15 cellular contexts compared by ENCODE assay signal in the genomic region with DNA sequence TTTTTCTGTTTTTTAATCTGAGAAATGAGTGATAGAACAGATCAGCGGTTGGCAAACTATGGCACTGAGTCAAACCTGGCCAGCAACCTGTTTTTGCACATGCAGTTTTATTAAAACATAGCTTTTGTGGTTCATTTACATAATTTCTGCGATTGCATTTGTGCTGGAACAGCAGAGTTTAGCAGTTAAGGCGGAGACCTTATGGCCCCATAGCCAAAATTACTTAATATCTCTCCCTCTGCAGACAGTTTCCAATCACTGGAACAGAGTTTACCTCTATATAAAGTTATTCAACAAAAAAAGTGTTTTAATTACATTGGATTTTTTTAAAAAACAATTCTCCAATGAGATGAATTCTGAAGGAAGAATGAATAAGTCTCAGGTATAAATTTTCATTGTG.
DNase-seq lines count a peak whose midpoint lies in the region; ATAC-seq and TF ChIP-seq lines count a peak whose summit lies in the region.
"Had no signal": no experiment of that assay in that cellular context is flagged by ENCODE, and none has a peak within 500 bp of the region (broad histone marks: within the 10 kb centered on the region; RNA-seq: fewer than 3 reads in every experiment).

No MANE protein-coding gene starts in this region.

- peaks cover 0 to 6% of the 10 kb centered on the region in 2 experiments for H3K36me3 ChIP-seq in SK-N-SH (replicated peaks in 1 of 2; ENCODE audit: control insufficient read depth in 1 of 2, insufficient read depth in 2 of 2, low read length in 1 of 2)
- no peaks in the 10 kb centered on the region for H3K36me3 ChIP-seq in BLaER1 treated with 17β-estradiol and CSF1 and Interleukin-3, amounts not matched to agents 10 nM and 100 nM
- no peaks in the 10 kb centered on the region for H3K36me3 ChIP-seq in OCI-LY1 (ENCODE audit: insufficient read depth, low read length)
- no peaks in the 10 kb centered on the region for H3K36me3 ChIP-seq in neutrophil
- no peaks in the 10 kb centered on the region for H3K36me3 ChIP-seq in lower lobe of right lung

- H3K4me3 ChIP-seq in SK-N-SH (ENCODE audit: low read depth in 2 of 2, low read length in 1 of 2) (no peak overlapping the region), OCI-LY1 (ENCODE audit: low read depth, low read length, poor library complexity, severe bottlenecking) (no peak overlapping the region), neutrophil (ENCODE audit: low read depth in 1 of 2, low read length in 1 of 2) (peak overlapping the region in 1 of 2 experiments; percentile 6), lower lobe of right lung (no peak overlapping the region)
- no peak overlapping the region for H3K4me3 ChIP-seq in BLaER1 treated with 17β-estradiol and CSF1 and Interleukin-3, amounts not matched to agents 10 nM and 100 nM
- H3K4me3 ChIP-seq: GM23338 had no signal

- H3K79me2 ChIP-seq in SK-N-SH (ENCODE audit: insufficient read depth): no peaks in the 10 kb centered on the region
- H3K79me2 ChIP-seq in OCI-LY1 (ENCODE audit: insufficient read depth, low read length): no peaks in the 10 kb centered on the region

- H2AFZ ChIP-seq in SK-N-SH (ENCODE audit: low read depth) (no peak overlapping the region), OCI-LY1 (ENCODE audit: low read length) (peak overlapping the region; percentile 19; the same call in 1 of the 2 replicates)
- H2AFZ ChIP-seq: GM23338 had no signal

- TF ChIP-seq EP300 in SK-N-SH (IDR thresholded peaks at IDR 0.05; ENCODE audit: borderline replicate concordance in 1 of 2, low read depth in 1 of 2, low read length in 1 of 2): no peak

- no peak overlapping the region for H3K4me2 ChIP-seq in SK-N-SH
- H3K4me2 ChIP-seq in BLaER1 treated with 17β-estradiol and CSF1 and Interleukin-3, amounts not matched to agents 10 nM and 100 nM: peak overlapping the region in 7 of 11 experiments; percentile 17 to 84 (median 54); a peak in 12 of 22 replicates
- H3K4me2 ChIP-seq in OCI-LY1 (ENCODE audit: low read length): peak overlapping the region; percentile 12; the same call in 1 of the 2 replicates
- H3K4me2 ChIP-seq: GM23338 had no signal

- intact Hi-C loops in lower lobe of right lung (cut with DNase I): loop anchor here (5.0 kb wide), 1 partner anchor 1408 kb away; no protein-coding TSS in a partner anchor

- DNase-seq in SK-N-SH (no peak), NCI-H345 (lab: John Stamatoyannopoulos, UW) (no peak), lower lobe of right lung (no peak)
- DNase-seq: ACHN; CD8-positive, alpha-beta T cell; COR-L47; DMS153; DMS79 treated with DMSO at 0.1 percent for 48 hours; EL; H9 had no signal

- no peak for TF ChIP-seq RAD21 in SK-N-SH (IDR thresholded peaks at IDR 0.05; ENCODE audit: low read length)

- 79% methylated on average over 3 of the region's 3 CpGs for WGBS in SK-N-SH (ENCODE audit: low lambda C conversion rate)

- no peaks in the 10 kb centered on the region for H3K27me3 ChIP-seq in SK-N-SH (ENCODE audit: insufficient read depth)
- H3K27me3 ChIP-seq in BLaER1 treated with 17β-estradiol and CSF1 and Interleukin-3, amounts not matched to agents 10 nM and 100 nM: no peaks in the 10 kb centered on the region
- H3K27me3 ChIP-seq in OCI-LY1 (ENCODE audit: insufficient read depth, low read length): no peaks in the 10 kb centered on the region
- H3K27me3 ChIP-seq in neutrophil: no peaks in the 10 kb centered on the region
- no peaks in the 10 kb centered on the region for H3K27me3 ChIP-seq in lower lobe of right lung (ENCODE audit: low read depth)

- TF ChIP-seq CTCF in SK-N-SH (IDR thresholded peaks at IDR 0.05) (no peak), OCI-LY1 (IDR thresholded peaks at IDR 0.05; ENCODE audit: low read length) (no peak), neutrophil (IDR thresholded peaks at IDR 0.05) (no peak), lower lobe of right lung (IDR thresholded peaks at IDR 0.05) (no peak)

- H3K9ac ChIP-seq in SK-N-SH: no peak overlapping the region
- H3K9ac ChIP-seq in BLaER1 treated with 17β-estradiol and CSF1 and Interleukin-3, amounts not matched to agents 10 nM and 100 nM: no peak overlapping the region
- H3K9ac ChIP-seq in OCI-LY1 (ENCODE audit: low read length): no peak overlapping the region

- H4K20me1 ChIP-seq in SK-N-SH (ENCODE audit: insufficient read depth) (no peaks in the 10 kb centered on the region), OCI-LY1 (ENCODE audit: insufficient read depth, low read length) (no peaks in the 10 kb centered on the region)
- H4K20me1 ChIP-seq in BLaER1 treated with 17β-estradiol and CSF1 and Interleukin-3, amounts not matched to agents 10 nM and 100 nM: no peaks in the 10 kb centered on the region

- no peak overlapping the region for H3K27ac ChIP-seq in SK-N-SH (ENCODE audit: low read depth in 2 of 2, low read length in 1 of 2)
- H3K27ac ChIP-seq in BLaER1 treated with 17β-estradiol and CSF1 and Interleukin-3, amounts not matched to agents 10 nM and 100 nM: peak overlapping the region in 2 of 11 experiments; percentile 30 to 62; a peak in 4 of 22 replicates
- H3K27ac ChIP-seq in OCI-LY1 (ENCODE audit: low read depth, low read length, poor library complexity, severe bottlenecking): peak overlapping the region; percentile 18
- H3K27ac ChIP-seq in neutrophil: peak overlapping the region; percentile 78
- H3K27ac ChIP-seq in lower lobe of right lung: no peak overlapping the region

- H3F3A ChIP-seq in SK-N-SH (replicated peaks; ENCODE audit: insufficient read depth): no peaks in the 10 kb centered on the region
- H3F3A ChIP-seq in OCI-LY1 (ENCODE audit: insufficient read depth, low read length): no peaks in the 10 kb centered on the region

- no peaks in the 10 kb centered on the region for H3K9me2 ChIP-seq in SK-N-SH
- H3K9me2 ChIP-seq in OCI-LY1 (ENCODE audit: low read depth, low read length): no peaks in the 10 kb centered on the region

- peaks cover 0 to 29% of the 10 kb centered on the region in 2 experiments; a peak in 3 of 4 replicates for H3K4me1 ChIP-seq in SK-N-SH (ENCODE audit: control insufficient read depth in 1 of 2, insufficient read depth in 2 of 2, low read depth in 1 of 2, low read length in 1 of 2)
- H3K4me1 ChIP-seq in BLaER1 treated with 17β-estradiol and CSF1 and Interleukin-3, amounts not matched to agents 10 nM and 100 nM: peaks cover 0 to 33% (median 10%) of the 10 kb centered on the region in 10 experiments; a peak in 11 of 20 replicates
- H3K4me1 ChIP-seq in OCI-LY1 (ENCODE audit: insufficient read depth, low read length, severe bottlenecking): peaks cover 36% of the 10 kb centered on the region
- peaks cover 29 to 38% of the 10 kb centered on the region in 2 experiments for H3K4me1 ChIP-seq in neutrophil (ENCODE audit: control insufficient read depth in 1 of 2, insufficient read depth in 1 of 2, low read depth in 1 of 2, low read length in 1 of 2)
- no peaks in the 10 kb centered on the region for H3K4me1 ChIP-seq in lower lobe of right lung

- H3K9me3 ChIP-seq in SK-N-SH (no peaks in the 10 kb centered on the region), OCI-LY1 (ENCODE audit: low read length) (no peaks in the 10 kb centered on the region), neutrophil (no peaks in the 10 kb centered on the region), lower lobe of right lung (no peaks in the 10 kb centered on the region)
- H3K9me3 ChIP-seq in BLaER1 treated with 17β-estradiol and CSF1 and Interleukin-3, amounts not matched to agents 10 nM and 100 nM (replicated peaks in 1 of 11): no peaks in the 10 kb centered on the region

- CTCF ChIA-PET in SK-N-SH (lab: Yijun Ruan, JAX): interaction anchor here (0.5 to 6.8 kb wide), 43 partner anchors 9 to 1415 kb away, joined by 3 to 165 read pairs (median 5); partner anchors contain the start of gene ETV1

- POLR2A ChIA-PET in SK-N-SH (lab: Yijun Ruan, JAX): no interaction called here

- ATAC-seq in SK-N-SH treated with all-trans-retinoic acid at 6 μM for 48 hours (no peak), lower lobe of right lung (no peak)
- ATAC-seq: CD8-positive, alpha-beta T cell; GM23338 had no signal

TF ChIP-seq in SK-N-SH, 30 proteins besides CTCF, POLR2A, EP300 and RAD21:
- TF ChIP-seq CHD2 (IDR thresholded peaks at IDR 0.05; ENCODE audit: low read length, partially characterized antibody): peak; percentile 0
- no peak for TF ChIP-seq FOXM1 (IDR thresholded peaks at IDR 0.05; ENCODE audit: low read depth)
TF ChIP-seq in SK-N-SH: peak in this region for 1.

TF ChIP-seq in SK-N-SH treated with all-trans-retinoic acid at 6 μM for 48 hours, 23 proteins besides CTCF, POLR2A, EP300 and RAD21 (continues in another document):
- TF ChIP-seq ZC3H10 (CRISPR knock-in tag; IDR thresholded peaks at IDR 0.05) (no peak), RARB (CRISPR knock-in tag; IDR thresholded peaks at IDR 0.05) (no peak), TSHZ2 (CRISPR knock-in tag; IDR thresholded peaks at IDR 0.05) (no peak), GLIS3 (CRISPR knock-in tag; IDR thresholded peaks at IDR 0.05) (no peak), ZNF565 (CRISPR knock-in tag; conservative IDR thresholded peaks at IDR 0.05; ENCODE audit: low read depth) (no peak), ARNTL (CRISPR knock-in tag; IDR thresholded peaks at IDR 0.05; ENCODE audit: borderline replicate concordance, low read depth) (no peak), ZFP30 (CRISPR knock-in tag; IDR thresholded peaks at IDR 0.05) (no peak), ZNF8 (CRISPR knock-in tag; IDR thresholded peaks at IDR 0.05) (no peak), ZNF70 (CRISPR knock-in tag; IDR thresholded peaks at IDR 0.05) (no peak), CSDC2 (CRISPR knock-in tag; IDR thresholded peaks at IDR 0.05) (no peak)

Comparison
In these comparisons a context has a peak if more than half of its experiments do, and no peak if none do; other contexts are left out.
1. H3K27ac ChIP-seq: peak in OCI-LY1 (single experiment) and neutrophil (single experiment); none in SK-N-SH (0 of 2) and lower lobe of right lung (single experiment).